ENCODE assay signal across 13 cellular contexts in the genomic region with DNA sequence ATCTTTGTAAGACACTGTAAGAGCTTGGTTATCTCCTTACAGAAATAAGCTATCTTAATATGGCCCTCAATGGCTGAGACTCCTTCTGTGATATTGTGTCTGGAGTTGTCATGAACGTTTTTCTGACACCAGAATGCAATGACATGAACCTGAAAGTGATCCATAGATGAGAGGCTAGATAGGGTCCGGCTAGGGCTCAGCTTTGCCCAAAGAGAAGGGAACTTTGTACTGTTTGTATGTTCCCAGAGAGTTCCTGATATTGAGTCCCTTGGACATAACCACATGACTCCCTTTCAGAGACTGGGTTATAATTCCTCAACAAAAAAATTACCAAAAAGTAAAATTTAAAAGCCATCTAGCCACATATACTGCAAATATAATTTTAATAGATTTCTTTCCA.
A peak's percentile ranks its signal among the peaks of the same experiment; 100 is the strongest.
DNase-seq lines count a peak whose midpoint lies in the region; ATAC-seq and TF ChIP-seq lines count a peak whose summit lies in the region.
"Had no signal": no experiment of that assay in that cellular context is flagged by ENCODE, and none has a peak within 500 bp of the region (broad histone marks: within the 10 kb centered on the region; RNA-seq: fewer than 3 reads in every experiment).

No MANE protein-coding gene starts in this region.

- TF ChIP-seq CTCF in neutrophil (IDR thresholded peaks at IDR 0.05) (no peak), heart left ventricle (IDR thresholded peaks at IDR 0.05) (no peak), dorsolateral prefrontal cortex (IDR thresholded peaks at IDR 0.05 in 54 of 56, conservative IDR thresholded peaks at IDR 0.05 in 2 of 56; ENCODE audit: low read depth in 1 of 56, partially characterized antibody in 56 of 56) (no peak)

- H3K9me3 ChIP-seq in T-helper 17 cell (ENCODE audit: control insufficient read depth, low read length, poor library complexity, severe bottlenecking) (no peaks in the 10 kb centered on the region), neutrophil (no peaks in the 10 kb centered on the region), heart left ventricle (peaks cover 0 to 7% (median 0%) of the 10 kb centered on the region in 12 donors)

- H3K4me1 Mint-ChIP-seq in activated CD4-positive, alpha-beta T cell treated with anti-CD3 and anti-CD28 coated beads, Interleukin-2, amount 10 ng/mL, durations not matched to agents 24 days and 14 days = peaks cover 48% of the 10 kb centered on the region
- H3K4me1 Mint-ChIP-seq in T-helper 17 cell = peaks cover 18% of the 10 kb centered on the region

- H3K36me3 ChIP-seq in neutrophil (no peaks in the 10 kb centered on the region), heart left ventricle (no peaks in the 10 kb centered on the region)

- H3K27ac ChIP-seq in neutrophil (peak overlapping the region; percentile 11), heart left ventricle (no peak overlapping the region), dorsolateral prefrontal cortex (no peak overlapping the region)

- ATAC-seq in HG02798 (IDR thresholded peaks at IDR 0.05; ENCODE audit: poor library complexity, unreplicated experiment) = peak; percentile 7
- ATAC-seq in T-helper 17 cell = no peak
- ATAC-seq in heart left ventricle = no peak
- ATAC-seq: K562, Panc1 had no signal

- no peaks in the 10 kb centered on the region for H3K27me3 Mint-ChIP-seq in activated CD4-positive, alpha-beta T cell treated with anti-CD3 and anti-CD28 coated beads, Interleukin-2, amount 10 ng/mL, durations not matched to agents 24 days and 14 days
- H3K27me3 Mint-ChIP-seq in T-helper 17 cell = no peaks in the 10 kb centered on the region
- H3K27me3 Mint-ChIP-seq: activated CD8-positive, alpha-beta memory T cell treated with anti-CD3 and anti-CD28 coated beads, Interleukin-2, amount 10 ng/mL, durations not matched to agents 7 days and 5 days had no signal

- intact Hi-C loops in activated CD4-positive, alpha-beta T cell treated with anti-CD3 and anti-CD28 coated beads, Interleukin-2, amount 10 ng/mL, durations not matched to agents 24 days and 14 days (cut with micrococcal nuclease) = loop anchor here (2.0 to 10.0 kb wide), 4 partner anchors 78 to 1330 kb away; a partner anchor contains a TSS
- intact Hi-C loops in heart left ventricle (cut with DNase I) = loop anchor here in 1 of 10 donors (5.0 kb wide), 1 partner anchor 68 kb away; no protein-coding TSS in a partner anchor
- intact Hi-C loops in dorsolateral prefrontal cortex (cut with DNase I) = no loop called here

- WGBS in heart left ventricle, 4 donors = 29 to 64% (median 44%) methylated on average over 2 of the region's 2 CpGs

- no peaks in the 10 kb centered on the region for H3K27me3 ChIP-seq in neutrophil
- H3K27me3 ChIP-seq in heart left ventricle = no peaks in the 10 kb centered on the region
- peaks cover 0 to 7% (median 0%) of the 10 kb centered on the region in 45 donors for H3K27me3 ChIP-seq in dorsolateral prefrontal cortex

- H3K4me3 ChIP-seq in neutrophil (ENCODE audit: low read depth in 1 of 2, low read length in 1 of 2) (no peak overlapping the region), heart left ventricle (no peak overlapping the region), dorsolateral prefrontal cortex (no peak overlapping the region)
- H3K4me3 ChIP-seq: K562 had no signal

- DNase-seq in activated CD4-positive, alpha-beta T cell treated with anti-CD3 and anti-CD28 coated beads, Interleukin-2, amount 10 ng/mL, durations not matched to agents 24 days and 14 days = no peak
- no peak for DNase-seq in activated CD4-positive, alpha-beta T cell treated with anti-CD3 and anti-CD28 coated beads for 48 hours
- DNase-seq in T-helper 17 cell (no peak), foreskin melanocyte (no peak), heart left ventricle (no peak), dorsolateral prefrontal cortex (no peak)
- DNase-seq: 8988T, T-helper 9 cell had no signal

- no peak overlapping the region for H3K27ac Mint-ChIP-seq in activated CD4-positive, alpha-beta T cell treated with anti-CD3 and anti-CD28 coated beads, Interleukin-2, amount 10 ng/mL, durations not matched to agents 24 days and 14 days
- peak overlapping the region; percentile 60 for H3K27ac Mint-ChIP-seq in T-helper 17 cell

- H3K4me1 ChIP-seq in neutrophil (ENCODE audit: control insufficient read depth in 1 of 2, insufficient read depth in 1 of 2, low read depth in 1 of 2, low read length in 1 of 2) (peaks cover 5 to 13% of the 10 kb centered on the region in 2 experiments), heart left ventricle (peaks cover 0 to 26% (median 5%) of the 10 kb centered on the region in 12 donors)

- peak overlapping the region; percentile 76 for H3K4me3 Mint-ChIP-seq in activated CD4-positive, alpha-beta T cell treated with anti-CD3 and anti-CD28 coated beads, Interleukin-2, amount 10 ng/mL, durations not matched to agents 24 days and 14 days
- no peak overlapping the region for H3K4me3 Mint-ChIP-seq in T-helper 17 cell

- peaks cover 5% of the 10 kb centered on the region for H3K36me3 Mint-ChIP-seq in activated CD4-positive, alpha-beta T cell treated with anti-CD3 and anti-CD28 coated beads, Interleukin-2, amount 10 ng/mL, durations not matched to agents 24 days and 14 days (ENCODE audit: low read depth)
- H3K36me3 Mint-ChIP-seq in T-helper 17 cell (ENCODE audit: low read depth) = no peaks in the 10 kb centered on the region
- H3K36me3 Mint-ChIP-seq: activated CD8-positive, alpha-beta memory T cell treated with anti-CD3 and anti-CD28 coated beads, Interleukin-2, amount 10 ng/mL, durations not matched to agents 7 days and 5 days had no signal

- TF ChIP-seq POLR2A in heart left ventricle (IDR thresholded peaks at IDR 0.05) = no peak

- H3K9me3 Mint-ChIP-seq in activated CD4-positive, alpha-beta T cell treated with anti-CD3 and anti-CD28 coated beads, Interleukin-2, amount 10 ng/mL, durations not matched to agents 24 days and 14 days = peaks cover 23% of the 10 kb centered on the region
